Comparison of ENCODE assay signal across 10 cellular contexts in the genomic region with DNA sequence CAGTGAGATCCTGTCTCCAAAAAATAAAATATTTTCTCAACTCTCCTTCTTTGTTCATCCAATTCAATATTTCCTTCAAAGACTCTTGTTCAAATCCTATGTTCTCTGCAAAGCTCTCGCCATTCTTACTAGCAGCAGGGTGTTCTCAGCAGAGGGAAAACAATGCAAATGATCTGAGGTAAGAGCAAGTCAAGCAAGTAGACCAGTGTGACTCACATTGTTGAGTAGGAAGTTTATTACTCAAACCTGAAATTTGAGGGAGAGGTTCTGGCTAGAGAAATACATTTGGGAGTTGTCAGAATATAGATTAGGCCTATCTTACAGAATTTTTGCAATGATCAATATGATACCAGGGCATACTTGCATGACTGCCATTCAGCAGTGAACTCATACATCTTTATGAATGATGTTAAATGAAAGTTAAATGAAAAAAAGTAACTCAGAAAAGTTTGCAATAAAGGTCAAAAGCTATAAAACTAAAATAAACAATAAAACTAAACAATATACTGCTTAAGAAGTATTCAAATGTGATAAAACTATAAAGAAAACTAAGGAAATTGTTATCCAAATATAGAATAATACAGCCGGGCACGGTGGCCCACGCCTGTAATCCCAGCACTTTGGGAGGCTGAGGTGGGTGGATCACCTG. TPM values are rescaled to one million over a fixed set of nuclear protein-coding genes. Genes with fewer than 3 reads are reported as not detected.
DNase-seq lines count a peak whose midpoint lies in the region; ATAC-seq and TF ChIP-seq lines count a peak whose summit lies in the region.
"Had no signal": no experiment of that assay in that cellular context is flagged by ENCODE, and none has a peak within 500 bp of the region (broad histone marks: within the 10 kb centered on the region; RNA-seq: fewer than 3 reads in every experiment).

No MANE protein-coding gene starts in this region.

- H3K27ac ChIP-seq in WERI-Rb-1 (no peak overlapping the region), tibial artery (no peak overlapping the region)
- H3K27ac ChIP-seq: cardiac muscle cell had no signal

- peaks cover 0 to 26% (median 17%) of the 10 kb centered on the region in 4 donors for H3K4me1 ChIP-seq in tibial artery

- DNase-seq in activated naive CD4-positive, alpha-beta T cell treated with anti-CD3 and anti-CD28 coated beads for 36 hours: peak; percentile 9
- no peak for DNase-seq in activated naive CD4-positive, alpha-beta T cell (lab: John Stamatoyannopoulos, UW)
- DNase-seq in dedifferentiated amniotic fluid mesenchymal stem cell (ENCODE audit: extremely low spot score): peak; percentile 30
- no peak for DNase-seq in type B pancreatic cell (ENCODE audit: extremely low spot score, unreplicated experiment)
- no peak for DNase-seq in WERI-Rb-1
- DNase-seq in activated CD4-positive, alpha-beta T cell treated with anti-CD3 and anti-CD28 coated beads, Interleukin-2, amount 10 ng/mL, durations not matched to agents 24 days and 14 days: no peak
- no peak for DNase-seq in tibial artery
- DNase-seq: CD4-positive, CD25-positive, alpha-beta regulatory T cell had no signal

- H3K4me3 Mint-ChIP-seq in activated naive CD4-positive, alpha-beta T cell treated with anti-CD3 and anti-CD28 coated beads for 36 hours: no peak overlapping the region
- no peak overlapping the region for H3K4me3 Mint-ChIP-seq in type B pancreatic cell
- no peak overlapping the region for H3K4me3 Mint-ChIP-seq in activated CD4-positive, alpha-beta T cell treated with anti-CD3 and anti-CD28 coated beads, Interleukin-2, amount 10 ng/mL, durations not matched to agents 24 days and 14 days

- ATAC-seq in HG03280 (IDR thresholded peaks at IDR 0.05; ENCODE audit: unreplicated experiment): peak; percentile 47

- no peaks in the 10 kb centered on the region for H3K9me3 ChIP-seq in WERI-Rb-1 (ENCODE audit: severe bottlenecking)
- no peaks in the 10 kb centered on the region for H3K9me3 ChIP-seq in tibial artery

- CTCF ChIA-PET in activated naive CD4-positive, alpha-beta T cell treated with anti-CD3 and anti-CD28 coated beads for 36 hours (lab: Charles Lee): interaction anchor here (0.7 kb wide), 1 partner anchor 92 kb away, joined by 3 read pairs; no protein-coding TSS in a partner anchor

- peaks cover 50% of the 10 kb centered on the region for H3K4me1 Mint-ChIP-seq in activated naive CD4-positive, alpha-beta T cell treated with anti-CD3 and anti-CD28 coated beads for 36 hours (ENCODE audit: low read depth)
- H3K4me1 Mint-ChIP-seq in type B pancreatic cell (ENCODE audit: unreplicated experiment): peaks cover 36% of the 10 kb centered on the region
- peaks cover 35% of the 10 kb centered on the region for H3K4me1 Mint-ChIP-seq in activated CD4-positive, alpha-beta T cell treated with anti-CD3 and anti-CD28 coated beads, Interleukin-2, amount 10 ng/mL, durations not matched to agents 24 days and 14 days

- TF ChIP-seq CTCF in type B pancreatic cell (conservative IDR thresholded peaks at IDR 0.05) (no peak), WERI-Rb-1 (IDR thresholded peaks at IDR 0.05; ENCODE audit: low read depth, low read length) (no peak), tibial artery (IDR thresholded peaks at IDR 0.05) (no peak)

- peaks cover 22% of the 10 kb centered on the region for H3K36me3 Mint-ChIP-seq in activated naive CD4-positive, alpha-beta T cell treated with anti-CD3 and anti-CD28 coated beads for 36 hours (ENCODE audit: low read depth)
- H3K36me3 Mint-ChIP-seq in type B pancreatic cell: peaks cover 28% of the 10 kb centered on the region
- peaks cover 44% of the 10 kb centered on the region for H3K36me3 Mint-ChIP-seq in activated CD4-positive, alpha-beta T cell treated with anti-CD3 and anti-CD28 coated beads, Interleukin-2, amount 10 ng/mL, durations not matched to agents 24 days and 14 days (ENCODE audit: low read depth)

- no peak overlapping the region for H3K27ac Mint-ChIP-seq in activated naive CD4-positive, alpha-beta T cell treated with anti-CD3 and anti-CD28 coated beads for 36 hours
- peak overlapping the region; percentile 46 for H3K27ac Mint-ChIP-seq in type B pancreatic cell
- no peak overlapping the region for H3K27ac Mint-ChIP-seq in activated CD4-positive, alpha-beta T cell treated with anti-CD3 and anti-CD28 coated beads, Interleukin-2, amount 10 ng/mL, durations not matched to agents 24 days and 14 days

- intact Hi-C loops in activated naive CD4-positive, alpha-beta T cell treated with anti-CD3 and anti-CD28 coated beads for 36 hours (cut with micrococcal nuclease): no loop called here
- intact Hi-C loops in activated CD4-positive, alpha-beta T cell treated with anti-CD3 and anti-CD28 coated beads, Interleukin-2, amount 10 ng/mL, durations not matched to agents 24 days and 14 days (cut with micrococcal nuclease): no loop called here
- intact Hi-C loops in tibial artery (cut with DNase I; ENCODE audit: low total_unique reads): no loop called here

- no peak overlapping the region for H3K4me3 ChIP-seq in WERI-Rb-1 (ENCODE audit: low read depth, low read length)
- H3K4me3 ChIP-seq in tibial artery: no peak overlapping the region
- H3K4me3 ChIP-seq: cardiac muscle cell had no signal

- H3K27me3 Mint-ChIP-seq in activated naive CD4-positive, alpha-beta T cell treated with anti-CD3 and anti-CD28 coated beads for 36 hours (ENCODE audit: low read depth): no peaks in the 10 kb centered on the region
- no peaks in the 10 kb centered on the region for H3K27me3 Mint-ChIP-seq in type B pancreatic cell
- no peaks in the 10 kb centered on the region for H3K27me3 Mint-ChIP-seq in activated CD4-positive, alpha-beta T cell treated with anti-CD3 and anti-CD28 coated beads, Interleukin-2, amount 10 ng/mL, durations not matched to agents 24 days and 14 days
- H3K27me3 Mint-ChIP-seq: CD4-positive, CD25-positive, alpha-beta regulatory T cell had no signal

- H3K36me3 ChIP-seq in WERI-Rb-1 (peaks cover 38% of the 10 kb centered on the region), tibial artery (peaks cover 2 to 4% (median 4%) of the 10 kb centered on the region in 3 donors)

- H3K27me3 ChIP-seq in WERI-Rb-1 (ENCODE audit: insufficient read depth, low read depth, severe bottlenecking) (no peaks in the 10 kb centered on the region), tibial artery (no peaks in the 10 kb centered on the region)
- H3K27me3 ChIP-seq: cardiac muscle cell had no signal

- H3K9me3 Mint-ChIP-seq in activated naive CD4-positive, alpha-beta T cell treated with anti-CD3 and anti-CD28 coated beads for 36 hours: no peaks in the 10 kb centered on the region
- no peaks in the 10 kb centered on the region for H3K9me3 Mint-ChIP-seq in type B pancreatic cell
- no peaks in the 10 kb centered on the region for H3K9me3 Mint-ChIP-seq in activated CD4-positive, alpha-beta T cell treated with anti-CD3 and anti-CD28 coated beads, Interleukin-2, amount 10 ng/mL, durations not matched to agents 24 days and 14 days
- H3K9me3 Mint-ChIP-seq: CD4-positive, CD25-positive, alpha-beta regulatory T cell had no signal

RNA-seq across cellular contexts. Expression of gene IDE, which starts 5.8 kb away (rescaled TPM):
- total RNA-seq in activated naive CD4-positive, alpha-beta T cell treated with anti-CD3 and anti-CD28 coated beads for 36 hours: 10 to 100 TPM; 30.8 to 31.2 TPM
- total RNA-seq in type B pancreatic cell (ENCODE audit: low replicate concordance): 35.4 and 35.9 TPM in 2 replicates
- total RNA-seq in activated CD4-positive, alpha-beta T cell treated with anti-CD3 and anti-CD28 coated beads, Interleukin-2, amount 10 ng/mL, durations not matched to agents 24 days and 14 days: 47.9 and 50.2 TPM in 2 replicates

RNA-seq across cellular contexts. Expression of gene KIF11, which starts 24.9 kb away (rescaled TPM):
- total RNA-seq in activated naive CD4-positive, alpha-beta T cell treated with anti-CD3 and anti-CD28 coated beads for 36 hours: 10 to 100 TPM; 43.2 to 43.4 TPM
- total RNA-seq in type B pancreatic cell (ENCODE audit: low replicate concordance): 14.6 and 40.6 TPM in 2 replicates
- total RNA-seq in activated CD4-positive, alpha-beta T cell treated with anti-CD3 and anti-CD28 coated beads, Interleukin-2, amount 10 ng/mL, durations not matched to agents 24 days and 14 days: 39.0 and 39.9 TPM in 2 replicates

Comparison
In these comparisons a context has a peak if more than half of its experiments do, and no peak if none do; other contexts are left out.
1. DNase-seq: peak in activated naive CD4-positive, alpha-beta T cell treated with anti-CD3 and anti-CD28 coated beads for 36 hours (single experiment) and dedifferentiated amniotic fluid mesenchymal stem cell (single experiment); none in activated naive CD4-positive, alpha-beta T cell (0 of 4), type B pancreatic cell (single experiment), WERI-Rb-1 (single experiment), activated CD4-positive, alpha-beta T cell treated with anti-CD3 and anti-CD28 coated beads, Interleukin-2, amount 10 ng/mL, durations not matched to agents 24 days and 14 days (single experiment) and tibial artery (0 of 2).